29 cellular contexts compared by ENCODE assay signal in genomic region chr3:14007006-14007405, GRCh38.
"Had no signal": no experiment of that assay in that cellular context is flagged by ENCODE, and none has a peak within 500 bp of the region (broad histone marks: within the 10 kb centered on the region; RNA-seq: fewer than 3 reads in every experiment).

No MANE protein-coding gene starts in this region.

- DNase-seq: activated CD4-positive, alpha-beta T cell treated with anti-CD3 and anti-CD28 coated beads, Interleukin-2, amount 10 ng/mL, durations not matched to agents 24 days and 14 days; activated CD4-positive, alpha-beta T cell treated with anti-CD3 and anti-CD28 coated beads, Interleukin-2, amount 50 U/mL, for 4 hours; activated CD8-positive, alpha-beta T cell treated with anti-CD3 and anti-CD28 coated beads for 36 hours; activated gamma-delta T cell; activated naive CD4-positive, alpha-beta T cell treated with Interleukin-2 at 50 U/mL for 16 hours; activated naive CD8-positive, alpha-beta T cell treated with anti-CD3 and anti-CD28 coated beads, Interleukin-2, amount 10 ng/mL, durations not matched to agents 7 days and 5 days; activated T-cell treated with anti-CD3 and anti-CD28 coated beads, Interleukin-2, amount 50 U/mL, for 1 hour; activated T-cell treated with anti-CD3 and anti-CD28 coated beads, Interleukin-2, amount 50 U/mL, for 72 hours; amygdala; central memory CD4-positive, alpha-beta T cell; NCI-H1105; NCI-H1417 treated with DMSO at 0.1 percent for 48 hours; NCI-H187 treated with DMSO at 0.1 percent for 48 hours; NCI-H2081; NCI-H2171 treated with DMSO at 0.1 percent for 48 hours; NCI-H2227 treated with DMSO at 0.1 percent for 48 hours; NCI-H446; NCI-H510A treated with DMSO at 0.1 percent for 48 hours; SHP77; SK-N-SH had no signal

- H3K4me1 Mint-ChIP-seq: activated CD4-positive, alpha-beta T cell treated with anti-CD3 and anti-CD28 coated beads, Interleukin-2, amount 10 ng/mL, durations not matched to agents 24 days and 14 days; activated naive CD4-positive, alpha-beta T cell treated with anti-CD3 and anti-CD28 coated beads, Interleukin-2, amount 50 U/mL, for 24 hours; activated naive CD8-positive, alpha-beta T cell treated with anti-CD3 and anti-CD28 coated beads, Interleukin-2, amount 10 ng/mL, durations not matched to agents 7 days and 5 days had no signal

- H3K4me3 Mint-ChIP-seq: activated CD4-positive, alpha-beta T cell treated with anti-CD3 and anti-CD28 coated beads, Interleukin-2, amount 10 ng/mL, durations not matched to agents 24 days and 14 days; activated CD8-positive, alpha-beta T cell treated with anti-CD3 and anti-CD28 coated beads for 36 hours; activated naive CD4-positive, alpha-beta T cell treated with anti-CD3 and anti-CD28 coated beads, Interleukin-2, amount 50 U/mL, for 24 hours; activated naive CD8-positive, alpha-beta T cell treated with anti-CD3 and anti-CD28 coated beads, Interleukin-2, amount 10 ng/mL, durations not matched to agents 7 days and 5 days; activated T-cell treated with anti-CD3 and anti-CD28 coated beads, Interleukin-2, amount 50 U/mL, for 72 hours; brain; T-helper 1 cell treated with Interleukin-12 subunit alpha and Interleukin-12 subunit beta and Interleukin-4 antibody, amounts not matched to agents 30 μg/mL and 1 μg/mL, for 36 hours; T-helper 2 cell treated with Interferon-gamma antibody and Interleukin-4, amounts not matched to agents 5 μg/mL and 100 μg/mL, for 36 hours had no signal

- H3K27me3 ChIP-seq: ascending aorta, SJCRH30 had no signal

- H3K9me3 Mint-ChIP-seq: activated CD4-positive, alpha-beta T cell treated with anti-CD3 and anti-CD28 coated beads, Interleukin-2, amount 10 ng/mL, durations not matched to agents 24 days and 14 days; activated CD8-positive, alpha-beta T cell treated with anti-CD3 and anti-CD28 coated beads for 36 hours; activated naive CD4-positive, alpha-beta T cell treated with anti-CD3 and anti-CD28 coated beads, Interleukin-2, amount 50 U/mL, for 24 hours; activated T-cell treated with anti-CD3 and anti-CD28 coated beads, Interleukin-2, amount 50 U/mL, for 72 hours; activated T-helper 2 cell treated with anti-CD3 and anti-CD28 coated beads, Interferon-gamma antibody, Interleukin-2, Interleukin-4, amounts not matched to agents 10 μg/mL and 5 μg/mL and 100 μg/mL, durations not matched to agents 14 hours and 24 hours and 36 hours; T-helper 1 cell treated with Interleukin-12 subunit alpha and Interleukin-12 subunit beta and Interleukin-4 antibody, amounts not matched to agents 30 μg/mL and 1 μg/mL, for 36 hours; T-helper 2 cell treated with Interferon-gamma antibody and Interleukin-4, amounts not matched to agents 5 μg/mL and 100 μg/mL, for 36 hours had no signal

- H3K4me2 ChIP-seq: SK-N-SH had no signal

- H3K9me3 ChIP-seq: ascending aorta, SK-N-SH had no signal

- ATAC-seq: activated CD8-positive, alpha-beta T cell treated with anti-CD3 and anti-CD28 coated beads for 36 hours; activated T-cell treated with anti-CD3 and anti-CD28 coated beads, Interleukin-2, amount 50 U/mL, for 72 hours; Panc1 had no signal

- H3K4me3 ChIP-seq: ascending aorta, SJCRH30 had no signal

- H3K4me1 ChIP-seq: ascending aorta had no signal

- H3K36me3 ChIP-seq: ascending aorta, SJCRH30 had no signal

- H3K27ac ChIP-seq: ascending aorta, SJCRH30 had no signal

- FAIRE-seq: TTC549 had no signal

- H3K36me3 Mint-ChIP-seq: activated naive CD4-positive, alpha-beta T cell treated with anti-CD3 and anti-CD28 coated beads, Interleukin-2, amount 50 U/mL, for 24 hours; activated naive CD8-positive, alpha-beta T cell treated with anti-CD3 and anti-CD28 coated beads, Interleukin-2, amount 10 ng/mL, durations not matched to agents 7 days and 5 days; brain had no signal

- H3K27ac Mint-ChIP-seq: activated CD4-positive, alpha-beta T cell treated with anti-CD3 and anti-CD28 coated beads, Interleukin-2, amount 10 ng/mL, durations not matched to agents 24 days and 14 days; activated CD8-positive, alpha-beta T cell treated with anti-CD3 and anti-CD28 coated beads for 36 hours; activated naive CD4-positive, alpha-beta T cell treated with anti-CD3 and anti-CD28 coated beads, Interleukin-2, amount 50 U/mL, for 24 hours; activated naive CD8-positive, alpha-beta T cell treated with anti-CD3 and anti-CD28 coated beads, Interleukin-2, amount 10 ng/mL, durations not matched to agents 7 days and 5 days; activated T-cell treated with anti-CD3 and anti-CD28 coated beads, Interleukin-2, amount 50 U/mL, for 72 hours; activated T-helper 2 cell treated with anti-CD3 and anti-CD28 coated beads, Interferon-gamma antibody, Interleukin-2, Interleukin-4, amounts not matched to agents 10 μg/mL and 5 μg/mL and 100 μg/mL, durations not matched to agents 14 hours and 24 hours and 36 hours; T-helper 1 cell treated with Interleukin-12 subunit alpha and Interleukin-12 subunit beta and Interleukin-4 antibody, amounts not matched to agents 30 μg/mL and 1 μg/mL, for 36 hours; T-helper 2 cell treated with Interferon-gamma antibody and Interleukin-4, amounts not matched to agents 5 μg/mL and 100 μg/mL, for 36 hours had no signal

- H3K9ac ChIP-seq: SK-N-SH had no signal
